10 cellular contexts compared by ENCODE assay signal in the genomic region with DNA sequence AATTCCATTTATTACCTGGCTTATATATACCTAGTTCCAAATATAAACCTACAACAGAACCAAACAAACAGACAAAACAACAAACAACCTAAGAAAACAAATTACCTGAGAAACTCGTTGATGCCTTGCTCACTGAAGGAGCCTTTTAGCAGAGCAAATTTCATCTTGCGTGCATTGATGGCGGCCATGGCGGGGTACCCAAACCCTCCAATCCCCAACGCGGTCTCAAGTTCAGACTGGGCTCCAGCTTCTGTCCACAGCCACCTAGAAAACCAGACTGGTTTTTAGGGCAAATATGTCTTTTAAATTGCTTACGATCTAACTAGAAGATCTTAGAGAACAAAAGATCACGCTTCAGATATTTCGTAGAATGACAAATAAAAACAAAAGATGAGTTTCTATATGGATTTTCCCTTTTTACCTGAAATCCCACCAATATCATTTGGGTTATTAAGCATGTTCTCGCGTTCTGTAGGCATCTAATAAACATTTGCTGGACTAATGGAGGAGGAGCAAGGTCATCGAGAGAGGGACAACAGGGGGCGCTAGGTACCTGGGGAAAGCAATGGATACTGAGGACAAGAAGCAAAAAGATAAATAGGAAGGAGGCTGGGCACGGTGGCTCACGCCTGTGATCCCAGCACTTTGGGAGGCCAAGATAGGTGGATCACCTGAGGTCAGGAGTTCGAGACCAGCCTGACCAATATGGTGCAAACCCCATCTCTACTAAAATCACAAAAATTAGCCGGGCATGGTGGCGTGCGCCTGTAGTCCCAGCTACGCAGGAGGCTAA. TPM values are rescaled to one million over a fixed set of nuclear protein-coding genes. Genes with fewer than 3 reads are reported as not detected.
DNase-seq lines count a peak whose midpoint lies in the region; ATAC-seq, FAIRE-seq and TF ChIP-seq lines count a peak whose summit lies in the region.
"Had no signal": no experiment of that assay in that cellular context is flagged by ENCODE, and none has a peak within 500 bp of the region (broad histone marks: within the 10 kb centered on the region; RNA-seq: fewer than 3 reads in every experiment).

No MANE protein-coding gene starts in this region.

- no peak overlapping the region for H3K4me3 ChIP-seq in mammary epithelial cell (replicated peaks in 1 of 3; ENCODE audit: insufficient read depth in 1 of 3, low read depth in 2 of 3, low read length in 3 of 3)
- no peak overlapping the region for H3K4me3 ChIP-seq in small intestine (ENCODE audit: low read depth in 1 of 2, low read length in 2 of 2)

- intact Hi-C loops in activated CD4-positive, alpha-beta T cell treated with anti-CD3 and anti-CD28 coated beads for 36 hours (cut with DNase I, micrococcal nuclease) = no loop called here
- intact Hi-C loops in mammary epithelial cell (cut with micrococcal nuclease) = no loop called here

- H2AFZ ChIP-seq in mammary epithelial cell (ENCODE audit: low read depth, low read length) = no peak overlapping the region

- H3K9ac ChIP-seq in mammary epithelial cell (ENCODE audit: insufficient read depth, low read length) = no peak overlapping the region

- H3K27me3 Mint-ChIP-seq in activated CD4-positive, alpha-beta T cell treated with anti-CD3 and anti-CD28 coated beads for 36 hours = no peaks in the 10 kb centered on the region

- H3K4me1 ChIP-seq in mammary epithelial cell (ENCODE audit: insufficient read depth, low read length) (peaks cover 6% of the 10 kb centered on the region), small intestine (ENCODE audit: control insufficient read depth in 2 of 2, insufficient read depth in 1 of 2, low read depth in 1 of 2, low read length in 1 of 2) (no peaks in the 10 kb centered on the region)

- WGBS in mammary epithelial cell (ENCODE audit: low coverage, missing lambda C conversion rate) = 89% methylated on average over 16 of the region's 20 CpGs
- 86 to 90% (median 88%) methylated on average over 20 of the region's 20 CpGs for WGBS in small intestine, 3 donors

- BruUV-seq in mammary epithelial cell (replicated peaks; lab: Mats Ljungman, UMichigan) = no TSS peak

- H3K27ac Mint-ChIP-seq in activated CD4-positive, alpha-beta T cell treated with anti-CD3 and anti-CD28 coated beads for 36 hours = no peak overlapping the region

- POLR2A ChIA-PET in activated CD4-positive, alpha-beta T cell treated with anti-CD3 and anti-CD28 coated beads for 36 hours (lab: Charles Lee) = no interaction called here

- ATAC-seq in activated CD4-positive, alpha-beta T cell treated with anti-CD3 and anti-CD28 coated beads for 36 hours = no peak
- no peak for ATAC-seq in HG03457 (IDR thresholded peaks at IDR 0.05; ENCODE audit: unreplicated experiment)

- peaks cover 82% of the 10 kb centered on the region for H3K36me3 Mint-ChIP-seq in activated CD4-positive, alpha-beta T cell treated with anti-CD3 and anti-CD28 coated beads for 36 hours (ENCODE audit: low read depth)

- no peak overlapping the region for H3K4me2 ChIP-seq in mammary epithelial cell (ENCODE audit: insufficient read depth, low read depth, low read length)

- peaks cover 21% of the 10 kb centered on the region for H3K4me1 Mint-ChIP-seq in activated CD4-positive, alpha-beta T cell treated with anti-CD3 and anti-CD28 coated beads for 36 hours

- dilution Hi-C loops in mammary epithelial cell (cut with HindIII; ENCODE audit: low sequenced_read_pairs) = loop anchor here (5.0 kb wide), 1 partner anchor 100 kb away; a partner anchor contains a TSS

- H3K27me3 ChIP-seq in mammary epithelial cell (ENCODE audit: insufficient read depth, low read length) (no peaks in the 10 kb centered on the region), small intestine (ENCODE audit: control insufficient read depth in 2 of 2, insufficient read depth in 2 of 2, low read length in 2 of 2) (no peaks in the 10 kb centered on the region)

- CTCF ChIA-PET in activated CD4-positive, alpha-beta T cell treated with anti-CD3 and anti-CD28 coated beads for 36 hours (lab: Charles Lee) = no interaction called here
- CTCF ChIA-PET in mammary epithelial cell (lab: Charles Lee; ENCODE audit: low non-redundant PET) = no interaction called here

- no peak overlapping the region for H3K4me3 Mint-ChIP-seq in activated CD4-positive, alpha-beta T cell treated with anti-CD3 and anti-CD28 coated beads for 36 hours

- DNase-seq in activated CD4-positive, alpha-beta T cell treated with anti-CD3 and anti-CD28 coated beads for 36 hours = peak; percentile 64
- DNase-seq in activated CD4-positive, alpha-beta T cell treated with anti-CD3 and anti-CD28 coated beads for 1 hour = no peak
- peak; percentile 16 for DNase-seq in NCI-H82 treated with DMSO at 0.1 percent for 48 hours (lab: John Stamatoyannopoulos, UW; ENCODE audit: unreplicated experiment)
- no peak for DNase-seq in mammary epithelial cell
- peak; percentile 44 to 48 for DNase-seq in stimulated activated CD4-positive, alpha-beta T cell treated with anti-CD3 and anti-CD28 coated beads, Interleukin-2, amount 100 ng/mL, for 24 hours
- DNase-seq in urothelium cell line (ENCODE audit: low spot score) = no peak
- no peak for DNase-seq in small intestine
- DNase-seq: hippocampal formation, NCI-H2227 treated with DMSO at 0.1 percent for 48 hours had no signal

- TF ChIP-seq CTCF in mammary epithelial cell (conservative IDR thresholded peaks at IDR 0.05 in 1 of 2, IDR thresholded peaks at IDR 0.05 in 1 of 2; ENCODE audit: extremely low read depth in 1 of 2, insufficient read depth in 1 of 2, low read depth in 1 of 2, low read length in 2 of 2) = peak; percentile 26 to 37

- H3K27ac ChIP-seq in mammary epithelial cell (ENCODE audit: insufficient read depth, low read depth, low read length) = no peak overlapping the region
- H3K27ac ChIP-seq in small intestine (ENCODE audit: low read depth in 1 of 2, low read length in 1 of 2) = no peak overlapping the region

- in situ Hi-C loops in mammary epithelial cell (cut with MboI; ENCODE audit: low sequenced_read_pairs in 2 of 2) = no loop called here

- FAIRE-seq in urothelium cell line (lab: Jason Lieb, UNC) = no peak
- no peak for FAIRE-seq in small intestine (lab: Jason Lieb, UNC)

- H3K9me3 Mint-ChIP-seq in activated CD4-positive, alpha-beta T cell treated with anti-CD3 and anti-CD28 coated beads for 36 hours (ENCODE audit: low read depth) = no peaks in the 10 kb centered on the region

- peaks cover 26% of the 10 kb centered on the region for H3K79me2 ChIP-seq in mammary epithelial cell (ENCODE audit: insufficient read depth, low read length)

- no peaks in the 10 kb centered on the region for H4K20me1 ChIP-seq in mammary epithelial cell (ENCODE audit: insufficient read depth, low read length)

- H3K9me3 ChIP-seq in mammary epithelial cell (replicated peaks; ENCODE audit: insufficient read depth, low read length) = no peaks in the 10 kb centered on the region
- H3K9me3 ChIP-seq in small intestine (ENCODE audit: control insufficient read depth, low read depth) = no peaks in the 10 kb centered on the region

- peaks cover 49% of the 10 kb centered on the region for H3K36me3 ChIP-seq in mammary epithelial cell (ENCODE audit: insufficient read depth, low read length)
- H3K36me3 ChIP-seq in small intestine (ENCODE audit: control insufficient read depth in 2 of 2, insufficient read depth in 2 of 2, low read length in 2 of 2) = peaks cover 10 to 20% of the 10 kb centered on the region in 2 donors

RNA-seq across cellular contexts. Expression of a gene that starts 25.2 kb away (rescaled TPM):
- 100 to 1,000 TPM; 123 to 157 TPM for total RNA-seq in activated CD4-positive, alpha-beta T cell treated with anti-CD3 and anti-CD28 coated beads for 36 hours
- 100 to 1,000 TPM; 168 to 256 TPM for total RNA-seq in mammary epithelial cell
- polyA plus RNA-seq in mammary epithelial cell = 270 TPM
- polyA minus RNA-seq in mammary epithelial cell = 139 TPM
- 100 to 1,000 TPM in 1 of 3 donors, 10 to 100 TPM in 2; 24.4 to 311 (median 45.9) TPM for polyA plus RNA-seq in small intestine

Comparison
In these comparisons a context has a peak if more than half of its experiments do, and no peak if none do; other contexts are left out.
1. DNase-seq: peak in activated CD4-positive, alpha-beta T cell treated with anti-CD3 and anti-CD28 coated beads for 36 hours (single experiment), NCI-H82 treated with DMSO at 0.1 percent for 48 hours (single experiment) and stimulated activated CD4-positive, alpha-beta T cell treated with anti-CD3 and anti-CD28 coated beads, Interleukin-2, amount 100 ng/mL, for 24 hours (2 of 2); none in activated CD4-positive, alpha-beta T cell treated with anti-CD3 and anti-CD28 coated beads for 1 hour (single experiment), mammary epithelial cell (single experiment), urothelium cell line (single experiment) and small intestine (single experiment).